8 cellular contexts compared by ENCODE assay signal in genomic region chr9:121286973-121287721, GRCh38. TPM values are rescaled to one million over a fixed set of nuclear protein-coding genes. Genes with fewer than 3 reads are reported as not detected.
A peak's percentile ranks its signal among the peaks of the same experiment; 100 is the strongest.
DNase-seq lines count a peak whose midpoint lies in the region; ATAC-seq, FAIRE-seq and TF ChIP-seq lines count a peak whose summit lies in the region.

No MANE protein-coding gene starts in this region.

- H3K4me2 ChIP-seq in mammary epithelial cell (ENCODE audit: insufficient read depth, low read depth, low read length) = peak overlapping the region; percentile 78

- peak; percentile 62 for ATAC-seq in activated CD8-positive, alpha-beta T cell treated with anti-CD3 and anti-CD28 coated beads for 36 hours
- no peak for ATAC-seq in activated CD8-positive, alpha-beta T cell treated with anti-CD3 and anti-CD28 coated beads, Interleukin-2, amount 10 ng/mL, durations not matched to agents 7 days and 5 days
- ATAC-seq in T-helper 17 cell = no peak

- CTCF ChIA-PET in activated CD8-positive, alpha-beta T cell treated with anti-CD3 and anti-CD28 coated beads for 36 hours (lab: Charles Lee) = interaction anchor here (1.3 to 2.9 kb wide), 5 partner anchors 9 to 112 kb away, joined by 4 to 11 read pairs (median 4); no protein-coding TSS in a partner anchor
- CTCF ChIA-PET in activated CD8-positive, alpha-beta T cell treated with anti-CD3 and anti-CD28 coated beads, Interleukin-2, amount 10 ng/mL, durations not matched to agents 7 days and 5 days (lab: Charles Lee) = interaction anchor here (2.1 to 4.7 kb wide), 3 partner anchors 33 to 112 kb away, joined by 4 to 16 read pairs (median 6); no protein-coding TSS in a partner anchor
- CTCF ChIA-PET in mammary epithelial cell (lab: Charles Lee; ENCODE audit: low non-redundant PET) = interaction anchor here (1.3 kb wide), 1 partner anchor 9 kb away, joined by 19 read pairs; no protein-coding TSS in a partner anchor

- POLR2A ChIA-PET in activated CD8-positive, alpha-beta T cell treated with anti-CD3 and anti-CD28 coated beads for 36 hours (lab: Charles Lee) = no interaction called here
- POLR2A ChIA-PET in activated CD8-positive, alpha-beta T cell treated with anti-CD3 and anti-CD28 coated beads, Interleukin-2, amount 10 ng/mL, durations not matched to agents 7 days and 5 days (lab: Charles Lee) = no interaction called here

- no peak for FAIRE-seq in small intestine (lab: Jason Lieb, UNC)

- intact Hi-C loops in activated CD8-positive, alpha-beta T cell treated with anti-CD3 and anti-CD28 coated beads for 36 hours (cut with micrococcal nuclease) = no loop called here
- intact Hi-C loops in mammary epithelial cell (cut with micrococcal nuclease) = loop anchor here (1.0 to 10.0 kb wide), 5 partner anchors 9 to 212 kb away; partner anchors contain the start of gene CNTRL

- in situ Hi-C loops in mammary epithelial cell (cut with MboI; ENCODE audit: low sequenced_read_pairs in 2 of 2) = loop anchor here in 1 of 2 donors (10.0 kb wide), 1 partner anchor 72 kb away; no protein-coding TSS in a partner anchor

- BruUV-seq in mammary epithelial cell (replicated peaks; lab: Mats Ljungman, UMichigan) = no TSS peak

- no peak overlapping the region for H3K27ac Mint-ChIP-seq in activated CD8-positive, alpha-beta T cell treated with anti-CD3 and anti-CD28 coated beads for 36 hours
- no peak overlapping the region for H3K27ac Mint-ChIP-seq in activated CD8-positive, alpha-beta T cell treated with anti-CD3 and anti-CD28 coated beads, Interleukin-2, amount 10 ng/mL, durations not matched to agents 7 days and 5 days
- H3K27ac Mint-ChIP-seq in T-helper 17 cell = no peak overlapping the region

- H3K27ac ChIP-seq in mammary epithelial cell (ENCODE audit: insufficient read depth, low read depth, low read length) (peak overlapping the region; percentile 100), small intestine (ENCODE audit: low read depth in 1 of 2, low read length in 1 of 2) (peak overlapping the region; percentile 95 to 99)

- H3K4me1 ChIP-seq in mammary epithelial cell (ENCODE audit: insufficient read depth, low read length) (peaks cover 63% of the 10 kb centered on the region), small intestine (ENCODE audit: control insufficient read depth in 2 of 2, insufficient read depth in 1 of 2, low read depth in 1 of 2, low read length in 1 of 2) (peaks cover 7 to 30% of the 10 kb centered on the region in 2 donors)

- H3K27me3 ChIP-seq in mammary epithelial cell (ENCODE audit: insufficient read depth, low read length) (no peaks in the 10 kb centered on the region), small intestine (ENCODE audit: control insufficient read depth in 2 of 2, insufficient read depth in 2 of 2, low read length in 2 of 2) (no peaks in the 10 kb centered on the region)

- no peaks in the 10 kb centered on the region for H3K27me3 Mint-ChIP-seq in activated CD8-positive, alpha-beta T cell treated with anti-CD3 and anti-CD28 coated beads for 36 hours
- no peaks in the 10 kb centered on the region for H3K27me3 Mint-ChIP-seq in activated CD8-positive, alpha-beta T cell treated with anti-CD3 and anti-CD28 coated beads, Interleukin-2, amount 10 ng/mL, durations not matched to agents 7 days and 5 days (ENCODE audit: low read depth)
- no peaks in the 10 kb centered on the region for H3K27me3 Mint-ChIP-seq in T-helper 17 cell

- H3K9me3 ChIP-seq in mammary epithelial cell (replicated peaks; ENCODE audit: insufficient read depth, low read length) (no peaks in the 10 kb centered on the region), small intestine (ENCODE audit: control insufficient read depth, low read depth) (no peaks in the 10 kb centered on the region), T-helper 17 cell (ENCODE audit: control insufficient read depth, low read length, poor library complexity, severe bottlenecking) (no peaks in the 10 kb centered on the region)

- H3K36me3 Mint-ChIP-seq in activated CD8-positive, alpha-beta T cell treated with anti-CD3 and anti-CD28 coated beads for 36 hours (ENCODE audit: low read depth) = no peaks in the 10 kb centered on the region
- H3K36me3 Mint-ChIP-seq in activated CD8-positive, alpha-beta T cell treated with anti-CD3 and anti-CD28 coated beads, Interleukin-2, amount 10 ng/mL, durations not matched to agents 7 days and 5 days (ENCODE audit: low read depth) = no peaks in the 10 kb centered on the region
- H3K36me3 Mint-ChIP-seq in T-helper 17 cell (ENCODE audit: low read depth) = peaks cover 3% of the 10 kb centered on the region

- peaks cover 29% of the 10 kb centered on the region for H3K4me1 Mint-ChIP-seq in activated CD8-positive, alpha-beta T cell treated with anti-CD3 and anti-CD28 coated beads for 36 hours (ENCODE audit: low read depth)
- peaks cover 13% of the 10 kb centered on the region for H3K4me1 Mint-ChIP-seq in activated CD8-positive, alpha-beta T cell treated with anti-CD3 and anti-CD28 coated beads, Interleukin-2, amount 10 ng/mL, durations not matched to agents 7 days and 5 days (ENCODE audit: low read depth)
- peaks cover 2% of the 10 kb centered on the region for H3K4me1 Mint-ChIP-seq in T-helper 17 cell

- H3K36me3 ChIP-seq in mammary epithelial cell (ENCODE audit: insufficient read depth, low read length) = no peaks in the 10 kb centered on the region
- H3K36me3 ChIP-seq in small intestine (ENCODE audit: control insufficient read depth in 2 of 2, insufficient read depth in 2 of 2, low read length in 2 of 2) = no peaks in the 10 kb centered on the region

- H3K4me3 ChIP-seq in mammary epithelial cell (replicated peaks in 1 of 3; ENCODE audit: insufficient read depth in 1 of 3, low read depth in 2 of 3, low read length in 3 of 3) (peak overlapping the region in 1 of 3 experiments; percentile 32), small intestine (ENCODE audit: low read depth in 1 of 2, low read length in 2 of 2) (no peak overlapping the region)

- H4K20me1 ChIP-seq in mammary epithelial cell (ENCODE audit: insufficient read depth, low read length) = no peaks in the 10 kb centered on the region

- TF ChIP-seq CTCF in activated CD8-positive, alpha-beta T cell treated with anti-CD3 and anti-CD28 coated beads for 36 hours (IDR thresholded peaks at IDR 0.05) = no peak
- TF ChIP-seq CTCF in mammary epithelial cell (conservative IDR thresholded peaks at IDR 0.05 in 1 of 2, IDR thresholded peaks at IDR 0.05 in 1 of 2; ENCODE audit: extremely low read depth in 1 of 2, insufficient read depth in 1 of 2, low read depth in 1 of 2, low read length in 2 of 2) = peak; percentile 17 to 46

- H3K9me3 Mint-ChIP-seq in activated CD8-positive, alpha-beta T cell treated with anti-CD3 and anti-CD28 coated beads for 36 hours = no peaks in the 10 kb centered on the region
- no peaks in the 10 kb centered on the region for H3K9me3 Mint-ChIP-seq in activated CD8-positive, alpha-beta T cell treated with anti-CD3 and anti-CD28 coated beads, Interleukin-2, amount 10 ng/mL, durations not matched to agents 7 days and 5 days (ENCODE audit: insufficient read depth)

- 3% methylated on average over 13 of the region's 13 CpGs for WGBS in mammary epithelial cell (ENCODE audit: low coverage, missing lambda C conversion rate)
- WGBS in small intestine, 3 donors = 4 to 21% (median 19%) methylated on average over 13 of the region's 13 CpGs

- H2AFZ ChIP-seq in mammary epithelial cell (ENCODE audit: low read depth, low read length) = peak overlapping the region; percentile 82

- H3K4me3 Mint-ChIP-seq in activated CD8-positive, alpha-beta T cell treated with anti-CD3 and anti-CD28 coated beads for 36 hours = no peak overlapping the region
- H3K4me3 Mint-ChIP-seq in activated CD8-positive, alpha-beta T cell treated with anti-CD3 and anti-CD28 coated beads, Interleukin-2, amount 10 ng/mL, durations not matched to agents 7 days and 5 days = no peak overlapping the region
- no peak overlapping the region for H3K4me3 Mint-ChIP-seq in T-helper 17 cell

- peaks cover 29% of the 10 kb centered on the region for H3K79me2 ChIP-seq in mammary epithelial cell (ENCODE audit: insufficient read depth, low read length)

- dilution Hi-C loops in mammary epithelial cell (cut with HindIII; ENCODE audit: low sequenced_read_pairs) = loop anchor here (5.0 kb wide), 1 partner anchor 95 kb away; no protein-coding TSS in a partner anchor

- peak; percentile 19 for DNase-seq in activated CD8-positive, alpha-beta T cell treated with anti-CD3 and anti-CD28 coated beads for 36 hours
- no peak for DNase-seq in activated CD8-positive, alpha-beta T cell treated with anti-CD3 and anti-CD28 coated beads, Interleukin-2, amount 10 ng/mL, durations not matched to agents 7 days and 5 days
- DNase-seq in NCI-H774 (lab: John Stamatoyannopoulos, UW) = peak; percentile 42
- peak; percentile 99 for DNase-seq in mammary epithelial cell
- peak; percentile 98 for DNase-seq in islet precursor cell
- DNase-seq in small intestine = peak; percentile 94
- no peak for DNase-seq in T-helper 17 cell
- DNase-seq in cerebellum (ENCODE audit: low spot score) = no peak

- H3K9ac ChIP-seq in mammary epithelial cell (ENCODE audit: insufficient read depth, low read length) = peak overlapping the region; percentile 92

RNA-seq across cellular contexts. Expression of gene GSN, which starts 19.2 kb away (rescaled TPM):
- 1 to 10 TPM; 1.9 to 2.2 TPM for total RNA-seq in activated CD8-positive, alpha-beta T cell treated with anti-CD3 and anti-CD28 coated beads for 36 hours
- total RNA-seq in activated CD8-positive, alpha-beta T cell treated with anti-CD3 and anti-CD28 coated beads, Interleukin-2, amount 10 ng/mL, durations not matched to agents 7 days and 5 days = 1 to 10 TPM; 4.0 to 4.2 TPM
- 100 to 1,000 TPM; 196 to 723 TPM for total RNA-seq in mammary epithelial cell
- polyA plus RNA-seq in mammary epithelial cell = 462 TPM
- polyA minus RNA-seq in mammary epithelial cell = 325 TPM
- polyA plus RNA-seq in small intestine = 100 to 1,000 TPM; 196 to 380 (median 205) TPM
- 10 to 100 TPM in 1 of 2 donors, 1 to 10 TPM in 1; 5.4 to 29.6 TPM for total RNA-seq in T-helper 17 cell
- total RNA-seq in cerebellum = 136 TPM

Comparison
In these comparisons a context has a peak if more than half of its experiments do, and no peak if none do; other contexts are left out.
1. DNase-seq: peak in activated CD8-positive, alpha-beta T cell treated with anti-CD3 and anti-CD28 coated beads for 36 hours (single experiment), NCI-H774 (single experiment), mammary epithelial cell (single experiment), islet precursor cell (single experiment) and small intestine (single experiment); none in activated CD8-positive, alpha-beta T cell treated with anti-CD3 and anti-CD28 coated beads, Interleukin-2, amount 10 ng/mL, durations not matched to agents 7 days and 5 days (single experiment), T-helper 17 cell (0 of 3) and cerebellum (single experiment).